Comparison of ENCODE assay signal across 14 cellular contexts in genomic region chr14:68509188-68509953, GRCh38.
A peak's percentile ranks its signal among the peaks of the same experiment; 100 is the strongest.
DNase-seq lines count a peak whose midpoint lies in the region; ATAC-seq and TF ChIP-seq lines count a peak whose summit lies in the region.
"Had no signal": no experiment of that assay in that cellular context is flagged by ENCODE, and none has a peak within 500 bp of the region (broad histone marks: within the 10 kb centered on the region; RNA-seq: fewer than 3 reads in every experiment).

No MANE protein-coding gene starts in this region.

- TF ChIP-seq CTCF in left ventricle myocardium inferior (IDR thresholded peaks at IDR 0.05; ENCODE audit: borderline replicate concordance) (no peak), uterus (IDR thresholded peaks at IDR 0.05) (no peak)

- peak overlapping the region; percentile 36 for H2AK5ac ChIP-seq in neuronal stem cell (ENCODE audit: low read depth, low read length)

- H3K4ac ChIP-seq in neuronal stem cell (ENCODE audit: low read length): no peak overlapping the region

- H2BK15ac ChIP-seq in neuronal stem cell (ENCODE audit: low read length): peak overlapping the region; percentile 12

- no CpG with 5 or more reads among the region's 8 CpGs for WGBS in neuronal stem cell (ENCODE audit: extremely low coverage in 2 of 2, insufficient read length in 2 of 2, insufficient replicate concordance in 1 of 2), 2 donors

- H3K27ac ChIP-seq in left ventricle myocardium inferior (replicated peaks) (peak overlapping the region; percentile 67), neuronal stem cell (replicated peaks; ENCODE audit: low read length) (no peak overlapping the region), uterus (peak overlapping the region; percentile 87 to 92)

- H2AFZ ChIP-seq in neuronal stem cell (ENCODE audit: low read length): no peak overlapping the region

- H4K8ac ChIP-seq in neuronal stem cell (ENCODE audit: low read depth, low read length): no peak overlapping the region

- H2BK12ac ChIP-seq in neuronal stem cell (ENCODE audit: low read length): no peak overlapping the region

- no peaks in the 10 kb centered on the region for H3K9me3 ChIP-seq in left ventricle myocardium inferior (replicated peaks)
- H3K9me3 ChIP-seq in neuronal stem cell (replicated peaks in 1 of 2; ENCODE audit: control insufficient read depth in 2 of 2, insufficient read depth in 1 of 2, low read depth in 1 of 2, low read length in 2 of 2): peaks cover 0 to 17% of the 10 kb centered on the region in 2 donors
- H3K9me3 ChIP-seq in uterus: no peaks in the 10 kb centered on the region
- H3K9me3 ChIP-seq: mucosa of descending colon had no signal

- no peak for DNase-seq in left ventricle myocardium inferior
- no peak for DNase-seq in left ventricle myocardium superior
- DNase-seq in ecto neural progenitor cell (ENCODE audit: low spot score): peak; percentile 30
- DNase-seq in neuronal stem cell (ENCODE audit: low spot score): no peak
- DNase-seq in uterus: peak in 1 of 2 donors; percentile 31
- DNase-seq in AML-193 (lab: John Stamatoyannopoulos, UW): no peak
- DNase-seq in SIG-M5 treated with dmso at 0.1 percent for 504 hours (lab: John Stamatoyannopoulos, UW; ENCODE audit: unreplicated experiment): no peak
- no peak for DNase-seq in EL
- DNase-seq: ACHN; activated CD4-positive, alpha-beta T cell treated with anti-CD3 and anti-CD28 coated beads for 48 hours; DMS53; NCI-H2107; NK-92 treated with Interleukin-12 subunit alpha and Interleukin-12 subunit beta, amount 100 ng/mL, for 24 hours had no signal

- no peak overlapping the region for H3K14ac ChIP-seq in neuronal stem cell (ENCODE audit: low read length)

- no peak overlapping the region for H3K4me3 ChIP-seq in left ventricle myocardium inferior
- no peak overlapping the region for H3K4me3 ChIP-seq in neuronal stem cell (ENCODE audit: low read length in 2 of 2)
- H3K4me3 ChIP-seq in uterus: no peak overlapping the region
- H3K4me3 ChIP-seq: mucosa of descending colon had no signal

- no peak overlapping the region for H4K91ac ChIP-seq in neuronal stem cell (ENCODE audit: low read depth, low read length, poor library complexity)

- H3K4me1 ChIP-seq in left ventricle myocardium inferior (peaks cover 54% of the 10 kb centered on the region), neuronal stem cell (ENCODE audit: control insufficient read depth in 2 of 2, insufficient read depth in 1 of 2, low read depth in 1 of 2, low read length in 2 of 2) (peaks cover 23 to 28% of the 10 kb centered on the region in 2 donors), uterus (peaks cover 29% of the 10 kb centered on the region in 2 donors)

- H3K9ac ChIP-seq in neuronal stem cell (ENCODE audit: low read depth, low read length, poor library complexity): no peak overlapping the region

- no peak overlapping the region for H2BK120ac ChIP-seq in neuronal stem cell (ENCODE audit: low read depth, low read length)

- no peak overlapping the region for H3K23ac ChIP-seq in neuronal stem cell (ENCODE audit: low read depth, low read length, poor library complexity)

- intact Hi-C loops in left ventricle myocardium inferior (cut with micrococcal nuclease): no loop called here
- intact Hi-C loops in left ventricle myocardium superior (cut with micrococcal nuclease): no loop called here
- intact Hi-C loops in uterus (cut with DNase I; ENCODE audit: low total_unique reads): no loop called here

- H3K4me2 ChIP-seq in neuronal stem cell (ENCODE audit: insufficient read depth, low read length, poor library complexity, severe bottlenecking): no peak overlapping the region

- no peak for TF ChIP-seq POLR2A in uterus (IDR thresholded peaks at IDR 0.05)

- H3K36me3 ChIP-seq in left ventricle myocardium inferior (no peaks in the 10 kb centered on the region), neuronal stem cell (replicated peaks in 1 of 2; ENCODE audit: control insufficient read depth in 2 of 2, insufficient read depth in 2 of 2, low read length in 2 of 2) (no peaks in the 10 kb centered on the region), uterus (no peaks in the 10 kb centered on the region)

- no peak overlapping the region for H2BK5ac ChIP-seq in neuronal stem cell (ENCODE audit: low read length)

- no peak for ATAC-seq in left ventricle myocardium superior
- ATAC-seq: mucosa of descending colon had no signal

- H3K27me3 ChIP-seq in left ventricle myocardium inferior (ENCODE audit: low read depth) (no peaks in the 10 kb centered on the region), neuronal stem cell (ENCODE audit: control insufficient read depth in 3 of 3, insufficient read depth in 3 of 3, low read depth in 1 of 3, low read length in 3 of 3) (no peaks in the 10 kb centered on the region), uterus (no peaks in the 10 kb centered on the region)

- H3K18ac ChIP-seq in neuronal stem cell (ENCODE audit: low read length): no peak overlapping the region

- no peaks in the 10 kb centered on the region for H3K79me1 ChIP-seq in neuronal stem cell (ENCODE audit: low read depth, low read length)
